Comparison of ENCODE assay signal across 14 cellular contexts in genomic region chr7:2517678-2518077, GRCh38. TPM values are rescaled to one million over a fixed set of nuclear protein-coding genes. Genes with fewer than 3 reads are reported as not detected.
DNase-seq lines count a peak whose midpoint lies in the region; ATAC-seq and TF ChIP-seq lines count a peak whose summit lies in the region.
"Had no signal": no experiment of that assay in that cellular context is flagged by ENCODE, and none has a peak within 500 bp of the region (broad histone marks: within the 10 kb centered on the region; RNA-seq: fewer than 3 reads in every experiment).

No MANE protein-coding gene starts in this region.

- H3K4me2 ChIP-seq in OCI-LY3 (ENCODE audit: low read length) = peak overlapping the region; percentile 99
- H3K4me2 ChIP-seq in osteoblast (ENCODE audit: insufficient read depth, low read length) = peak overlapping the region; percentile 89

- peaks cover 9% of the 10 kb centered on the region for H3K36me3 ChIP-seq in OCI-LY3 (replicated peaks; ENCODE audit: low read depth, low read length)
- no peaks in the 10 kb centered on the region for H3K36me3 ChIP-seq in osteoblast (ENCODE audit: insufficient read depth, low read length)
- H3K36me3 ChIP-seq: heart right ventricle, stomach had no signal

- H3K9ac ChIP-seq in OCI-LY3 (ENCODE audit: low read length) = no peak overlapping the region

- H3K79me2 ChIP-seq in OCI-LY3 (ENCODE audit: low read length) (peaks cover 30% of the 10 kb centered on the region), osteoblast (ENCODE audit: insufficient read depth, low read length) (peaks cover 26% of the 10 kb centered on the region)

- H3K4me1 ChIP-seq in OCI-LY3 (ENCODE audit: low read length) (peaks cover 29% of the 10 kb centered on the region), osteoblast (ENCODE audit: insufficient read depth, low read length) (peaks cover 50% of the 10 kb centered on the region)

- H3K4me3 ChIP-seq in OCI-LY3 (ENCODE audit: low read length) (no peak overlapping the region), osteoblast (ENCODE audit: insufficient read depth, low read length) (peak overlapping the region; percentile 51)
- H3K4me3 ChIP-seq: stomach had no signal

- H3K4me3 Mint-ChIP-seq in dendritic cell treated with granulocyte-macrophage colony-stimulating factor and Interleukin-4, amounts not matched to agents 40 ng/mL and 50 ng/mL, for 4 days = peak overlapping the region; percentile 18
- H3K4me3 Mint-ChIP-seq in CD14-positive monocyte = no peak overlapping the region

- H3K9me3 Mint-ChIP-seq in dendritic cell treated with granulocyte-macrophage colony-stimulating factor and Interleukin-4, amounts not matched to agents 40 ng/mL and 50 ng/mL, for 4 days = no peaks in the 10 kb centered on the region
- peaks cover 0 to 2% (median 0%) of the 10 kb centered on the region in 7 donors for H3K9me3 Mint-ChIP-seq in CD14-positive monocyte

- intact Hi-C loops in dendritic cell treated with granulocyte-macrophage colony-stimulating factor and Interleukin-4, amounts not matched to agents 40 ng/mL and 50 ng/mL, for 4 days (cut with micrococcal nuclease) = loop anchor here (5.0 kb wide), 1 partner anchor 40 kb away; the partner anchor contains the start of gene GRIFIN
- intact Hi-C loops in CD14-positive monocyte (cut with micrococcal nuclease) = loop anchor here in 1 of 2 donors (10.0 kb wide), 1 partner anchor 113 kb away; the partner anchor contains the start of gene CHST12

- H3K27ac ChIP-seq in OCI-LY3 (ENCODE audit: low read length) (no peak overlapping the region), osteoblast (ENCODE audit: low read depth, low read length) (peak overlapping the region; percentile 88)

- H3K27me3 ChIP-seq in OCI-LY3 (ENCODE audit: low read depth, low read length) (no peaks in the 10 kb centered on the region), osteoblast (ENCODE audit: insufficient read depth, low read length) (no peaks in the 10 kb centered on the region)

- H2AFZ ChIP-seq in OCI-LY3 (ENCODE audit: low read depth, low read length) (no peak overlapping the region), osteoblast (ENCODE audit: low read length) (no peak overlapping the region)

- H3K36me3 Mint-ChIP-seq in dendritic cell treated with granulocyte-macrophage colony-stimulating factor and Interleukin-4, amounts not matched to agents 40 ng/mL and 50 ng/mL, for 4 days (ENCODE audit: low read depth) = peaks cover 22% of the 10 kb centered on the region
- H3K36me3 Mint-ChIP-seq in CD14-positive monocyte = peaks cover 12 to 20% of the 10 kb centered on the region in 2 donors

- H3K27ac Mint-ChIP-seq in dendritic cell treated with granulocyte-macrophage colony-stimulating factor and Interleukin-4, amounts not matched to agents 40 ng/mL and 50 ng/mL, for 4 days = peak overlapping the region; percentile 48
- no peak overlapping the region for H3K27ac Mint-ChIP-seq in CD14-positive monocyte

- ATAC-seq in GM18858 (IDR thresholded peaks at IDR 0.05; ENCODE audit: unreplicated experiment) = no peak
- ATAC-seq: HCT116 had no signal

- H3K9me3 ChIP-seq in OCI-LY3 (ENCODE audit: insufficient read depth, low read length) (no peaks in the 10 kb centered on the region), osteoblast (ENCODE audit: low read depth, low read length) (no peaks in the 10 kb centered on the region)
- H3K9me3 ChIP-seq: heart right ventricle, stomach had no signal

- peaks cover 47% of the 10 kb centered on the region for H3K4me1 Mint-ChIP-seq in dendritic cell treated with granulocyte-macrophage colony-stimulating factor and Interleukin-4, amounts not matched to agents 40 ng/mL and 50 ng/mL, for 4 days (ENCODE audit: low read depth)
- peaks cover 31% of the 10 kb centered on the region for H3K4me1 Mint-ChIP-seq in CD14-positive monocyte

- H3K27me3 Mint-ChIP-seq in dendritic cell treated with granulocyte-macrophage colony-stimulating factor and Interleukin-4, amounts not matched to agents 40 ng/mL and 50 ng/mL, for 4 days = peaks cover 8% of the 10 kb centered on the region
- peaks cover 0 to 6% (median 3%) of the 10 kb centered on the region in 3 donors for H3K27me3 Mint-ChIP-seq in CD14-positive monocyte (ENCODE audit: low read depth in 3 of 3)

- DNase-seq in NCI-H82 (lab: John Stamatoyannopoulos, UW) (peak; percentile 61), NCI-H82 treated with DMSO at 0.1 percent for 48 hours (lab: John Stamatoyannopoulos, UW; ENCODE audit: unreplicated experiment) (no peak), osteoblast (ENCODE audit: insufficient read length, low spot score, missing footprints) (no peak), CD14-positive monocyte (ENCODE audit: low spot score) (no peak), ureter (ENCODE audit: low spot score) (no peak)
- DNase-seq: activated CD8-positive, alpha-beta memory T cell treated with anti-CD3 and anti-CD28 coated beads, Interleukin-2, amount 50 U/mL, for 4 hours; cortex of kidney; heart right ventricle; NCI-H748 treated with DMSO at 0.1 percent for 48 hours; stomach had no signal

- H4K20me1 ChIP-seq in OCI-LY3 (ENCODE audit: insufficient read depth, low read length) (peaks cover 11% of the 10 kb centered on the region), osteoblast (ENCODE audit: insufficient read depth, low read length) (peaks cover 15% of the 10 kb centered on the region)

- no peak for TF ChIP-seq CTCF in OCI-LY3 (IDR thresholded peaks at IDR 0.05; ENCODE audit: low read depth, low read length)
- no peak for TF ChIP-seq CTCF in osteoblast (IDR thresholded peaks at IDR 0.05; ENCODE audit: extremely low read depth, low read depth, low read length)
- TF ChIP-seq CTCF in CD14-positive monocyte (IDR thresholded peaks at IDR 0.05) = no peak

RNA-seq across cellular contexts. Expression of gene LFNG, which starts 1.9 kb away (rescaled TPM):
- total RNA-seq in osteoblast (16.2 and 21.0 TPM in 2 replicates), ureter (22.5 TPM)
- 1 to 10 TPM; 1.9 to 2.2 TPM for polyA plus RNA-seq in CD14-positive monocyte

RNA-seq across cellular contexts. Expression of gene BRAT1, which starts 37.6 kb away (rescaled TPM):
- total RNA-seq in osteoblast = 23.9 and 28.2 TPM in 2 replicates
- polyA plus RNA-seq in CD14-positive monocyte = 10 to 100 TPM; 31.6 to 32.5 TPM
- total RNA-seq in ureter = 24.0 TPM

RNA-seq across cellular contexts. Expression of gene IQCE, which starts 41.1 kb away (rescaled TPM):
- total RNA-seq in osteoblast (15.3 and 18.8 TPM in 2 replicates), ureter (23.0 TPM)
- polyA plus RNA-seq in CD14-positive monocyte = 1 to 10 TPM; 1.8 to 3.0 TPM

RNA-seq across cellular contexts. Expression of gene GRIFIN, which starts 41.5 kb away (rescaled TPM):
- total RNA-seq in osteoblast = not detected in 2 replicates
- polyA plus RNA-seq in CD14-positive monocyte = not detected
- not detected for total RNA-seq in ureter
- total RNA-seq: heart right ventricle, stomach had no signal
- polyA plus RNA-seq: heart right ventricle, stomach had no signal
